8 cellular contexts compared by ENCODE assay signal in genomic region chr1:204494281-204495077, GRCh38. TPM values are rescaled to one million over a fixed set of nuclear protein-coding genes. Genes with fewer than 3 reads are reported as not detected.
DNase-seq lines count a peak whose midpoint lies in the region; ATAC-seq and TF ChIP-seq lines count a peak whose summit lies in the region.

TSS of gene PIK3C2B (minus strand) at chr1:204494805. CDS start at chr1:204469802, 25,003 bp downstream.

- peaks cover 47 to 48% of the 10 kb centered on the region in 2 donors for H3K4me1 Mint-ChIP-seq in immature natural killer cell

- peak within 1 kb of the TSS; percentile 61 to 75 for H3K4me3 ChIP-seq in cardiac fibroblast (replicated peaks in 1 of 2; ENCODE audit: low read depth in 2 of 2, low read length in 2 of 2)

- TF ChIP-seq CTCF in AG09319 (IDR thresholded peaks at IDR 0.05; ENCODE audit: low read depth, low read length), result peak; percentile 36
- TF ChIP-seq CTCF in VCaP (conservative IDR thresholded peaks at IDR 0.05), result peak; percentile 66
- TF ChIP-seq CTCF in cardiac fibroblast (IDR thresholded peaks at IDR 0.05; ENCODE audit: low read depth, low read length), result peak; percentile 47

- H3K27me3 Mint-ChIP-seq in immature natural killer cell (ENCODE audit: low read depth in 3 of 3), result peaks cover 0 to 10% (median 6%) of the 10 kb centered on the region in 3 donors

- H3K9me3 Mint-ChIP-seq in immature natural killer cell, result no peaks in the 10 kb centered on the region

- peaks cover 0 to 5% (median 3%) of the 10 kb centered on the region in 3 donors for H3K36me3 Mint-ChIP-seq in immature natural killer cell

- H3K27ac Mint-ChIP-seq in immature natural killer cell, result peak within 1 kb of the TSS; percentile 81 to 95 (median 92)

- DNase-seq in AG09319 (ENCODE audit: extremely low read depth, low read depth), result peak; percentile 45
- DNase-seq in NCI-H2171 (lab: John Stamatoyannopoulos, UW), result peak; percentile 62
- DNase-seq in cardiac fibroblast (ENCODE audit: low read depth in 2 of 2), result peak; percentile 59 to 82
- DNase-seq in immature natural killer cell, result peak; percentile 70 to 75 (median 71)
- peak; percentile 7 for DNase-seq in smooth muscle cell of the brain vasculature (ENCODE audit: low read depth, low spot score)

- H3K4me3 Mint-ChIP-seq in immature natural killer cell, result peak within 1 kb of the TSS; percentile 89 to 98 (median 95)

- ATAC-seq in GM18868 (IDR thresholded peaks at IDR 0.05; ENCODE audit: unreplicated experiment) (peak; percentile 78), HG03097 (IDR thresholded peaks at IDR 0.05; ENCODE audit: low FRiP score, unreplicated experiment) (peak; percentile 79)

- H3K27ac ChIP-seq in VCaP, result peak within 1 kb of the TSS; percentile 94

RNA-seq across cellular contexts. Expression of gene PIK3C2B, which starts in this region (rescaled TPM):
- 1 to 10 TPM in 2 of 3 donors, not detected in 1; 1.4 to 2.3 TPM for polyA plus RNA-seq in immature natural killer cell

Comparison
In these comparisons a context has a peak if more than half of its experiments do, and no peak if none do; other contexts are left out.
1. Peak in every context shown above with its lines: DNase-seq, ATAC-seq, H3K4me3 ChIP-seq and H3K27ac ChIP-seq.
2. DNase-seq: peak in every context shown above with its lines; median percentile 71 in immature natural killer cell; 70 in cardiac fibroblast; 62 in NCI-H2171; 45 in AG09319; 7 in smooth muscle cell of the brain vasculature.